In genomic region chr6:34722451-34722850, GRCh38 we compare ENCODE assay signal across 25 cellular contexts.
"Had no signal": no experiment of that assay in that cellular context is flagged by ENCODE, and none has a peak within 500 bp of the region (broad histone marks: within the 10 kb centered on the region; RNA-seq: fewer than 3 reads in every experiment).

No MANE protein-coding gene starts in this region.

- H3K4me1 Mint-ChIP-seq: natural killer cell; stimulated activated naive CD8-positive, alpha-beta T cell treated with anti-CD3 and anti-CD28 coated beads, Interleukin-15, amount 100 ng/mL, for 72 hours had no signal

- H3K27me3 Mint-ChIP-seq: stimulated activated naive CD8-positive, alpha-beta T cell treated with anti-CD3 and anti-CD28 coated beads, Interleukin-15, amount 100 ng/mL, for 72 hours had no signal

- H3K9me3 Mint-ChIP-seq: natural killer cell had no signal

- H3K4me3 Mint-ChIP-seq: endodermal cell; natural killer cell; neural progenitor cell; stimulated activated naive B cell treated with anti-CD40 and anti-IgM and Interleukin-4, amounts not matched to agents 10 μg/mL and 1 μg/mL and 100 μg/mL, for 72 hours; stimulated activated naive CD8-positive, alpha-beta T cell treated with anti-CD3 and anti-CD28 coated beads, Interleukin-15, amount 100 ng/mL, for 72 hours had no signal

- H3K4me2 ChIP-seq: neural progenitor cell had no signal

- H3K4me3 ChIP-seq: coronary artery, neural progenitor cell, ovary, psoas muscle, sigmoid colon, skin epidermis, testis, tibial nerve had no signal

- H2AFZ ChIP-seq: neural progenitor cell had no signal

- H3K4me1 ChIP-seq: neural progenitor cell, psoas muscle, sigmoid colon, testis, tibial nerve had no signal

- H3K36me3 ChIP-seq: neural progenitor cell, ovary, sigmoid colon, tibial nerve had no signal

- DNase-seq: effector CD4-positive, alpha-beta T cell; endodermal cell; erythroblast; foreskin melanocyte; head of caudate nucleus; hippocampal formation; kidney glomerular epithelial cell; mammary epithelial cell; natural killer cell; nucleus accumbens; ovary; psoas muscle; sigmoid colon; stimulated activated CD4-positive, alpha-beta T cell treated with anti-CD3 and anti-CD28 coated beads, Interleukin-2, amount 100 ng/mL, for 24 hours; stimulated activated CD4-positive, alpha-beta T cell treated with anti-CD3 and anti-CD28 coated beads, Interleukin-4, amount 100 ng/mL, for 4 hours; stimulated activated naive B cell treated with anti-CD40 and anti-IgM and Interleukin-4, amounts not matched to agents 10 μg/mL and 1 μg/mL and 100 μg/mL, for 72 hours; stimulated activated naive CD8-positive, alpha-beta T cell treated with anti-CD3 and anti-CD28 coated beads, Interleukin-15, amount 100 ng/mL, for 72 hours; testis had no signal

- H3K9me3 ChIP-seq: ovary, psoas muscle, sigmoid colon, testis, tibial nerve had no signal

- H3K36me3 Mint-ChIP-seq: natural killer cell, neural progenitor cell had no signal

- ATAC-seq: left lobe of liver; natural killer cell; psoas muscle; stimulated activated naive B cell treated with anti-CD40 and anti-IgM and Interleukin-4, amounts not matched to agents 10 μg/mL and 1 μg/mL and 100 μg/mL, for 72 hours; stimulated activated naive CD8-positive, alpha-beta T cell treated with anti-CD3 and anti-CD28 coated beads, Interleukin-15, amount 100 ng/mL, for 72 hours had no signal

- H3K9ac ChIP-seq: neural progenitor cell had no signal

- FAIRE-seq: endothelial cell of umbilical vein, urothelium cell line had no signal

- H3K27ac Mint-ChIP-seq: natural killer cell; neural progenitor cell; stimulated activated naive CD8-positive, alpha-beta T cell treated with anti-CD3 and anti-CD28 coated beads, Interleukin-15, amount 100 ng/mL, for 72 hours had no signal

- H3K27ac ChIP-seq: coronary artery, neural progenitor cell, ovary, psoas muscle, sigmoid colon, skin epidermis, testis, tibial nerve had no signal

- H3K27me3 ChIP-seq: ovary, sigmoid colon, testis, tibial nerve had no signal
